In the genomic region with DNA sequence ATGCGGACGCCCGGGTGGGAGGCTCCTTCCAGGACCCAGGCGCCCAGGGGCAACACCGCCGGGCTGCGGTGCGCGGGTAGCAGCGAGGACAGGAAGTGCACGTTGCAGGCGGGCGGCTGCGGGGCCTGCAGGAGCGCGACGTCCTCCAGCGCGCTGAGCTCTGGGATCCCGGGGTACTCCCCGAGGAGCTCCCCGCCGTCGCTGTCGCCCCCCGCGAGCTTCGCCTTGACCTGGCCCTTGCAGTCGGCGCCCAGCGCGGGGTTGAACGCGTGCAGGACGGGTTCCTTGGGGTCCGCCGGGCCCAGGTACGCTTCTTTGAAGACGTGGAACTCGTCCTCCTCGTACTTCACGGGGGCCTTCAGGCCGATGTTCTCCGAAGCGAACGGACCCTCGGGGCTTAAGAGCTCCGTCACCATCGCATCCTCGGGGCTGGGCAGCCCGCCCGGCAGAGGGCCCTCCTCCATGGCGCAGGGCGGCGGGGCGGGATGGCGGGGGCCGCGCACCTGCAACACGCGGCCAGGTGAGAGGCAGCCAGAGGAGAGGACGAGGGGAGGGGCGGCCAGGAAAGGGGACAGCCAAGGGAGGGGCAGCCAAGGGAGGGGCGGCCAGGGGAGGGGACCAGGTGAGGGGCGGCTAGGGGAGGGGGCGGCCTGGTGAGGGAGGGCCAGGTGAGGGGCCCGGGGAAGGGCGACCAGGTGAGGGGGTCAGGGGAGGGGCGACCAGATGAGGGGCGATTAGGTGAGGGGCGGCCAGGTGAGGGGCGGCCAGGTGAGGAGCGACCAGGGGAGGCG, we compare ENCODE assay signal across 8 cellular contexts. TPM values are rescaled to one million over a fixed set of nuclear protein-coding genes. Genes with fewer than 3 reads are reported as not detected.
DNase-seq lines count a peak whose midpoint lies in the region; ATAC-seq and TF ChIP-seq lines count a peak whose summit lies in the region.

No MANE protein-coding gene starts in this region.

- no peak overlapping the region for H3K4me2 ChIP-seq in osteoblast (ENCODE audit: insufficient read depth, low read length)

- no peaks in the 10 kb centered on the region for H3K79me2 ChIP-seq in osteoblast (ENCODE audit: insufficient read depth, low read length)

- no peaks in the 10 kb centered on the region for H3K9me3 ChIP-seq in heart right ventricle
- no peaks in the 10 kb centered on the region for H3K9me3 ChIP-seq in iPS-20b (ENCODE audit: insufficient read depth, low read depth, low read length)
- no peaks in the 10 kb centered on the region for H3K9me3 ChIP-seq in thymus (ENCODE audit: control insufficient read depth)
- no peaks in the 10 kb centered on the region for H3K9me3 ChIP-seq in osteoblast (ENCODE audit: low read depth, low read length)

- H3K4me1 ChIP-seq in heart right ventricle (peaks cover 0 to 28% (median 17%) of the 10 kb centered on the region in 9 donors), iPS-20b (ENCODE audit: insufficient read depth, low read length) (peaks cover 16% of the 10 kb centered on the region; the same call in 1 of the 2 replicates), thymus (ENCODE audit: control insufficient read depth, insufficient read depth, low read length) (peaks cover 4% of the 10 kb centered on the region), osteoblast (ENCODE audit: insufficient read depth, low read length) (no peaks in the 10 kb centered on the region)

- no peaks in the 10 kb centered on the region for H4K20me1 ChIP-seq in osteoblast (ENCODE audit: insufficient read depth, low read length)

- peak overlapping the region; percentile 77; the same call in 1 of the 2 replicates for H3K9ac ChIP-seq in iPS-20b (ENCODE audit: low read depth, low read length)

- ATAC-seq in heart right ventricle, result peak in 5 of 8 donors; percentile 7 to 28 (median 14)

- no peaks in the 10 kb centered on the region for H3K27me3 ChIP-seq in heart right ventricle
- no peaks in the 10 kb centered on the region for H3K27me3 ChIP-seq in iPS-20b (ENCODE audit: insufficient read depth, low read length)
- no peaks in the 10 kb centered on the region for H3K27me3 ChIP-seq in thymus (ENCODE audit: control insufficient read depth, insufficient read depth)
- no peaks in the 10 kb centered on the region for H3K27me3 ChIP-seq in osteoblast (ENCODE audit: insufficient read depth, low read length)

- intact Hi-C loops in heart right ventricle (cut with DNase I), result loop anchor here in 1 of 10 donors (10.0 kb wide), 1 partner anchor 136 kb away; no protein-coding TSS in a partner anchor
- intact Hi-C loops in cardiac septum (cut with DNase I), result no loop called here

- H3K4me3 ChIP-seq in heart right ventricle, result peak overlapping the region in 6 of 10 donors; percentile 7 to 54 (median 13)
- H3K4me3 ChIP-seq in iPS-20b (ENCODE audit: low read length), result peak overlapping the region; percentile 61
- peak overlapping the region; percentile 73 for H3K4me3 ChIP-seq in thymus (ENCODE audit: low read length)
- H3K4me3 ChIP-seq in osteoblast (ENCODE audit: insufficient read depth, low read length), result no peak overlapping the region

- no peak for TF ChIP-seq CTCF in heart right ventricle (IDR thresholded peaks at IDR 0.05)
- TF ChIP-seq CTCF in osteoblast (IDR thresholded peaks at IDR 0.05; ENCODE audit: extremely low read depth, low read depth, low read length), result no peak

- 30 to 37% methylated on average over 68 to 73 of the region's 74 CpGs for WGBS in heart right ventricle, 2 donors
- WGBS in thymus, result 59% methylated on average over 74 of the region's 74 CpGs

- DNase-seq in heart right ventricle, result no peak
- DNase-seq in cardiac septum (ENCODE audit: low spot score), result no peak
- DNase-seq in activated T-helper 9 cell treated with anti-CD3 and anti-CD28 coated beads, Interleukin-2, amount 50 U/mL, for 16 hours (ENCODE audit: low read depth), result peak; percentile 8
- DNase-seq in NCI-H2029 (lab: John Stamatoyannopoulos, UW), result no peak
- no peak for DNase-seq in medulla oblongata (ENCODE audit: extremely low spot score)
- no peak for DNase-seq in osteoblast (ENCODE audit: insufficient read length, low spot score, missing footprints)

- peak overlapping the region in 5 of 10 donors; percentile 3 to 56 (median 10) for H3K27ac ChIP-seq in heart right ventricle
- no peak overlapping the region for H3K27ac ChIP-seq in iPS-20b (ENCODE audit: low read length)
- no peak overlapping the region for H3K27ac ChIP-seq in thymus (ENCODE audit: low read depth)
- no peak overlapping the region for H3K27ac ChIP-seq in osteoblast (ENCODE audit: low read depth, low read length)

- H3K36me3 ChIP-seq in heart right ventricle (peaks cover 0 to 15% (median 0%) of the 10 kb centered on the region in 9 donors), iPS-20b (ENCODE audit: insufficient read depth, low read depth, low read length) (peaks cover 19% of the 10 kb centered on the region), thymus (ENCODE audit: control insufficient read depth, insufficient read depth) (peaks cover 8% of the 10 kb centered on the region), osteoblast (ENCODE audit: insufficient read depth, low read length) (no peaks in the 10 kb centered on the region)

- no peak overlapping the region for H2AFZ ChIP-seq in osteoblast (ENCODE audit: low read length)

RNA-seq across cellular contexts. Expression of gene TESMIN, which starts 0.9 kb away (rescaled TPM):
- total RNA-seq in heart right ventricle (1 to 10 TPM in 3 of 10 donors, under 1 TPM in 6, not detected in 1; 0.30 to 2.6 (median 0.64) TPM), cardiac septum (0.46 TPM), osteoblast (not detected in 2 replicates)
- polyA plus RNA-seq in heart right ventricle (under 1 TPM in 1 of 2 donors, not detected in 1; 0.13 TPM), thymus (4.6 TPM)
